ENCODE assay signal across 25 cellular contexts in the genomic region with DNA sequence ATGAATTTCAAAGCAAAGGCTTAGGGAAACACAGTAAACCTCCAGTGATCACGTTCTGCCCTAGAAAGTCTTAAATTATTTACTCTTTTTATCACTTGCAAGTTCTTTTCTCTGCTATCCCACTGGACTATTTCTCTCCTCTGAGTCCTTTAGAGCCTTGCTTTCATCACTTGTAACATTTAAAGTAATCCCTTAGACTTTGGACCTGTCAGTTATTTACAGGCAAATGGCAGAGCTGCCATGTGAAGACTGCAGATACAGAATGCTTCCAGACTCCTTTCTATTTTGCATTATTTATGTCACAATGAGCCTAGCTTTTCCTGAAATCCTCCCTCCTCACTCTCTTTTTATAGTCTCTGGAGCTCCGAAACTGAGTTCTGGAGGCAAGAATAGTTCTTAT.
"Had no signal": no experiment of that assay in that cellular context is flagged by ENCODE, and none has a peak within 500 bp of the region (broad histone marks: within the 10 kb centered on the region; RNA-seq: fewer than 3 reads in every experiment).

No MANE protein-coding gene starts in this region.

- H3K27me3 Mint-ChIP-seq: memory B cell; stimulated activated naive CD8-positive, alpha-beta T cell treated with anti-CD3 and anti-CD28 coated beads, Interleukin-15, Interleukin-2, amounts not matched to agents 100 ng/mL and 50 ng/mL, for 24 hours had no signal

- H3K27ac ChIP-seq: colonic mucosa, epithelial cell of prostate, neutrophil, parathyroid adenoma, prostate gland, right atrium auricular region, sigmoid colon, transverse colon, upper lobe of right lung, vagina had no signal

- H3K36me3 ChIP-seq: colonic mucosa, neutrophil, prostate gland, right atrium auricular region, sigmoid colon, transverse colon, upper lobe of right lung, vagina had no signal

- H3K79me2 ChIP-seq: parathyroid adenoma had no signal

- DNase-seq: colonic mucosa; effector CD8-positive, alpha-beta T cell; endodermal cell; natural killer cell; sigmoid colon; stimulated activated CD4-positive, alpha-beta T cell treated with anti-CD3 and anti-CD28 coated beads, Interleukin-15, amount 100 ng/mL, for 24 hours; stimulated activated CD4-positive, alpha-beta T cell treated with anti-CD3 and anti-CD28 coated beads, Interleukin-2, amount 100 ng/mL, for 48 hours; stimulated activated naive B cell treated with anti-CD40 and anti-IgM and Interleukin-4, amounts not matched to agents 10 μg/mL and 1 μg/mL and 100 μg/mL, for 72 hours; transverse colon; upper lobe of right lung had no signal

- H3K36me3 Mint-ChIP-seq: memory B cell, natural killer cell had no signal

- H3K4me3 ChIP-seq: colonic mucosa, lung, prostate gland, right atrium auricular region, sigmoid colon, transverse colon, upper lobe of right lung, vagina had no signal

- H3K9me3 Mint-ChIP-seq: natural killer cell; stimulated activated naive CD8-positive, alpha-beta T cell treated with anti-CD3 and anti-CD28 coated beads, Interleukin-15, Interleukin-2, amounts not matched to agents 100 ng/mL and 50 ng/mL, for 24 hours had no signal

- H3K9me3 ChIP-seq: colonic mucosa, neutrophil, prostate gland, right atrium auricular region, sigmoid colon, transverse colon, upper lobe of right lung, vagina had no signal

- H3K9ac ChIP-seq: parathyroid adenoma had no signal

- H3K4me1 ChIP-seq: colonic mucosa, parathyroid adenoma, prostate gland, right atrium auricular region, upper lobe of right lung, vagina had no signal

- H3K27me3 ChIP-seq: colonic mucosa, neutrophil, right atrium auricular region, sigmoid colon, transverse colon, upper lobe of right lung, vagina had no signal

- H3K4me3 Mint-ChIP-seq: dendritic cell treated with granulocyte-macrophage colony-stimulating factor and Interleukin-4, amounts not matched to agents 40 ng/mL and 50 ng/mL, for 4 days; endodermal cell; memory B cell; natural killer cell; neural crest cell; stimulated activated naive B cell treated with anti-CD40 and anti-IgM and Interleukin-4, amounts not matched to agents 10 μg/mL and 1 μg/mL and 100 μg/mL, for 72 hours; stimulated activated naive CD8-positive, alpha-beta T cell treated with anti-CD3 and anti-CD28 coated beads, Interleukin-15, Interleukin-2, amounts not matched to agents 100 ng/mL and 50 ng/mL, for 24 hours had no signal

- ATAC-seq: esophagus mucosa; left lobe of liver; natural killer cell; stimulated activated naive B cell treated with anti-CD40 and anti-IgM and Interleukin-4, amounts not matched to agents 10 μg/mL and 1 μg/mL and 100 μg/mL, for 72 hours; upper lobe of right lung had no signal

- FAIRE-seq: frontal cortex, keratinocyte had no signal

- H3K4me1 Mint-ChIP-seq: memory B cell, natural killer cell had no signal

- H2AFZ ChIP-seq: parathyroid adenoma had no signal

- H3K27ac Mint-ChIP-seq: dendritic cell treated with granulocyte-macrophage colony-stimulating factor and Interleukin-4, amounts not matched to agents 40 ng/mL and 50 ng/mL, for 4 days; endodermal cell; memory B cell; natural killer cell; stimulated activated naive B cell treated with anti-CD40 and anti-IgM and Interleukin-4, amounts not matched to agents 10 μg/mL and 1 μg/mL and 100 μg/mL, for 72 hours; stimulated activated naive CD8-positive, alpha-beta T cell treated with anti-CD3 and anti-CD28 coated beads, Interleukin-15, Interleukin-2, amounts not matched to agents 100 ng/mL and 50 ng/mL, for 24 hours had no signal
